ENCODE assay signal across 8 cellular contexts in genomic region chr11:19905280-19905853, GRCh38.
DNase-seq lines count a peak whose midpoint lies in the region; ATAC-seq and TF ChIP-seq lines count a peak whose summit lies in the region.

No MANE protein-coding gene starts in this region.

- H3K36me3 ChIP-seq in GM23248 (ENCODE audit: low read depth) (no peaks in the 10 kb centered on the region), neural progenitor cell (no peaks in the 10 kb centered on the region)

- H2AFZ ChIP-seq in GM23248 (no peak overlapping the region), neural progenitor cell (replicated peaks) (no peak overlapping the region)

- intact Hi-C loops in sciatic nerve (cut with DNase I): loop anchor here (10.0 kb wide), 2 partner anchors 151 to 341 kb away; no protein-coding TSS in a partner anchor

- no peak overlapping the region for H3K27ac Mint-ChIP-seq in neural progenitor cell

- H3K79me2 ChIP-seq in GM23248 (ENCODE audit: insufficient read depth): peaks cover 36% of the 10 kb centered on the region
- H3K79me2 ChIP-seq in neural progenitor cell (ENCODE audit: low read depth): no peaks in the 10 kb centered on the region

- H3K27me3 Mint-ChIP-seq in neural progenitor cell (ENCODE audit: insufficient read depth, low read depth): no peaks in the 10 kb centered on the region

- TF ChIP-seq CTCF in epithelial cell of esophagus (IDR thresholded peaks at IDR 0.05; ENCODE audit: insufficient read depth, low read depth, low read length, missing control alignments) (peak; percentile 64), neural progenitor cell (IDR thresholded peaks at IDR 0.05) (peak; percentile 85)

- no peak overlapping the region for H3K27ac ChIP-seq in GM23248
- H3K27ac ChIP-seq in neural progenitor cell: no peak overlapping the region

- ATAC-seq in HG02973 (IDR thresholded peaks at IDR 0.05; ENCODE audit: unreplicated experiment): no peak
- no peak for ATAC-seq in sciatic nerve

- H3K9ac ChIP-seq in GM23248 (no peak overlapping the region), neural progenitor cell (no peak overlapping the region)

- H3K4me2 ChIP-seq in GM23248 (ENCODE audit: unreplicated experiment): no peak overlapping the region
- no peak overlapping the region for H3K4me2 ChIP-seq in neural progenitor cell

- 0 out of 2 replicates have a peak, but pooled peaks cover 3% of the 10 kb centered on the region for H3K4me1 ChIP-seq in GM23248 (ENCODE audit: insufficient read depth)
- no peaks in the 10 kb centered on the region for H3K4me1 ChIP-seq in neural progenitor cell

- no peak overlapping the region for H3K4me3 ChIP-seq in GM23248
- H3K4me3 ChIP-seq in epithelial cell of esophagus (ENCODE audit: low read length): no peak overlapping the region
- no peak overlapping the region for H3K4me3 ChIP-seq in neural progenitor cell

- DNase-seq in 8988T (peak; percentile 31), GM23248 (peak; percentile 76), NCI-H82 (lab: John Stamatoyannopoulos, UW) (peak; percentile 45), epithelial cell of esophagus (ENCODE audit: low read depth) (peak; percentile 53), neural progenitor cell (ENCODE audit: low spot score) (peak; percentile 55), sciatic nerve (ENCODE audit: low spot score) (no peak)
- DNase-seq in effector CD4-positive, alpha-beta T cell: no peak

- 50% methylated on average over 2 of the region's 2 CpGs for WGBS in GM23248 (ENCODE audit: low coverage in 1 of 2, low lambda C conversion rate in 2 of 2, missing lambda C conversion rate in 2 of 2), 2 experiments

- no peaks in the 10 kb centered on the region for H3K9me2 ChIP-seq in GM23248 (ENCODE audit: insufficient read depth)

- peaks cover 39% of the 10 kb centered on the region for H3F3A ChIP-seq in GM23248 (ENCODE audit: insufficient read depth)
- H3F3A ChIP-seq in neural progenitor cell (ENCODE audit: low read depth): no peaks in the 10 kb centered on the region

- H3K4me1 Mint-ChIP-seq in neural progenitor cell: peaks cover 13% of the 10 kb centered on the region

- H3K27me3 ChIP-seq in GM23248 (replicated peaks; ENCODE audit: insufficient read depth) (no peaks in the 10 kb centered on the region), neural progenitor cell (no peaks in the 10 kb centered on the region)

- no peaks in the 10 kb centered on the region for H3K9me3 Mint-ChIP-seq in neural progenitor cell

- H4K20me1 ChIP-seq in GM23248 (ENCODE audit: insufficient read depth) (no peaks in the 10 kb centered on the region), neural progenitor cell (ENCODE audit: low read depth) (peaks cover 6% of the 10 kb centered on the region)

- no peaks in the 10 kb centered on the region for H3K36me3 Mint-ChIP-seq in neural progenitor cell

- in situ Hi-C loops in GM23248 (cut with MboI): loop anchor here (5.0 to 10.0 kb wide), 2 partner anchors 161 to 343 kb away; no protein-coding TSS in a partner anchor

- H3K9me3 ChIP-seq in GM23248 (ENCODE audit: low read depth): no peaks in the 10 kb centered on the region
- no peaks in the 10 kb centered on the region for H3K9me3 ChIP-seq in neural progenitor cell (ENCODE audit: low read depth)

- H3K4me3 Mint-ChIP-seq in neural progenitor cell: no peak overlapping the region

Comparison
In these comparisons a context has a peak if more than half of its experiments do, and no peak if none do; other contexts are left out.
1. DNase-seq: peak in 8988T (single experiment), GM23248 (single experiment), NCI-H82 (single experiment), epithelial cell of esophagus (single experiment) and neural progenitor cell (single experiment); none in effector CD4-positive, alpha-beta T cell (single experiment) and sciatic nerve (single experiment).